1 cellular context compared by ENCODE assay signal in the genomic region with DNA sequence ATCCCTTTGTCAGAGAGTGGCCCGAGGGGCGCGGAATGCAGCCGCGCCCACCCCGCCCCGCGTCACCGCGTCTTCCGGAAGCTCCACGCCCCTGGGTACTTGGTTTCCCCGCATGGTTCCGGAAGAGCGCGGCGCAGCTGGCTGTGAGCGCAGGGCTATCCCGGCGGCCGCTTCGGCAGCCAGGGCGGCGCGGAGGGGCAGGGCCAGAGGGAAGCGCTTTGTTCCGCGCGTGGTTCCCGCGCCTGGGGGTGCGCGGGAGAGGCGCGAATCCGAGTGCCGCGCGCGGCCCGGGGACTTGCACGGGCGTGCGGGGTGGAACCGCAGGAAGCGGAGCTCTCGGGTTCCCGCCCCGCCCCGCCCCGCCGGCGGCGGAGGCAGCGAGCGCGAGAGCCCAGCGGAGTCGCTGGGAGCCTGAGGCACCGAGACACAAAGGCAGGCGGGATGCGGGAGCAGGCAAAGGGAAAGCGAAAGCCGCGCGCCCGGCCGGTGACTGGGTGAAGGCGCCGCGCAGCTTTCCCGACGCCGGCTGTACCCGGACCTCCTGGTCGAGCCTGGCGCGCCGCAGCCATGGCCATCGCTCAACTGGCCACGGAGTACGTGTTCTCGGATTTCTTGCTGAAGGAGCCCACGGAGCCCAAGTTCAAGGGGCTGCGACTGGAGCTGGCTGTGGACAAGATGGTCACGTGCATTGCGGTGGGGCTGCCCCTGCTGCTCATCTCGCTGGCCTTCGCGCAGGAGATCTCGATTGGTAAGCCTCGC.
TF ChIP-seq lines count a peak whose summit lies in the region.

PANX1 (plus strand) TSS at position 96 of the 759 bp plus-strand sequence; CDS start at position 568, 472 bp downstream.

TF ChIP-seq in HepG2, 621 proteins besides CTCF, POLR2A, EP300 and RAD21 (continued from another document and continues in another):
- TF ChIP-seq, protein P1, sequence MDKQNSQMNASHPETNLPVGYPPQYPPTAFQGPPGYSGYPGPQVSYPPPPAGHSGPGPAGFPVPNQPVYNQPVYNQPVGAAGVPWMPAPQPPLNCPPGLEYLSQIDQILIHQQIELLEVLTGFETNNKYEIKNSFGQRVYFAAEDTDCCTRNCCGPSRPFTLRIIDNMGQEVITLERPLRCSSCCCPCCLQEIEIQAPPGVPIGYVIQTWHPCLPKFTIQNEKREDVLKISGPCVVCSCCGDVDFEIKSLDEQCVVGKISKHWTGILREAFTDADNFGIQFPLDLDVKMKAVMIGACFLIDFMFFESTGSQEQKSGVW (CRISPR knock-in tag; IDR thresholded peaks at IDR 0.05; ENCODE audit: borderline replicate concordance), result no peak
- TF ChIP-seq, protein P2, sequence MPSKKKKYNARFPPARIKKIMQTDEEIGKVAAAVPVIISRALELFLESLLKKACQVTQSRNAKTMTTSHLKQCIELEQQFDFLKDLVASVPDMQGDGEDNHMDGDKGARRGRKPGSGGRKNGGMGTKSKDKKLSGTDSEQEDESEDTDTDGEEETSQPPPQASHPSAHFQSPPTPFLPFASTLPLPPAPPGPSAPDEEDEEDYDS (CRISPR knock-in tag; IDR thresholded peaks at IDR 0.05), result peak; percentile 82
- TF ChIP-seq, protein P3, sequence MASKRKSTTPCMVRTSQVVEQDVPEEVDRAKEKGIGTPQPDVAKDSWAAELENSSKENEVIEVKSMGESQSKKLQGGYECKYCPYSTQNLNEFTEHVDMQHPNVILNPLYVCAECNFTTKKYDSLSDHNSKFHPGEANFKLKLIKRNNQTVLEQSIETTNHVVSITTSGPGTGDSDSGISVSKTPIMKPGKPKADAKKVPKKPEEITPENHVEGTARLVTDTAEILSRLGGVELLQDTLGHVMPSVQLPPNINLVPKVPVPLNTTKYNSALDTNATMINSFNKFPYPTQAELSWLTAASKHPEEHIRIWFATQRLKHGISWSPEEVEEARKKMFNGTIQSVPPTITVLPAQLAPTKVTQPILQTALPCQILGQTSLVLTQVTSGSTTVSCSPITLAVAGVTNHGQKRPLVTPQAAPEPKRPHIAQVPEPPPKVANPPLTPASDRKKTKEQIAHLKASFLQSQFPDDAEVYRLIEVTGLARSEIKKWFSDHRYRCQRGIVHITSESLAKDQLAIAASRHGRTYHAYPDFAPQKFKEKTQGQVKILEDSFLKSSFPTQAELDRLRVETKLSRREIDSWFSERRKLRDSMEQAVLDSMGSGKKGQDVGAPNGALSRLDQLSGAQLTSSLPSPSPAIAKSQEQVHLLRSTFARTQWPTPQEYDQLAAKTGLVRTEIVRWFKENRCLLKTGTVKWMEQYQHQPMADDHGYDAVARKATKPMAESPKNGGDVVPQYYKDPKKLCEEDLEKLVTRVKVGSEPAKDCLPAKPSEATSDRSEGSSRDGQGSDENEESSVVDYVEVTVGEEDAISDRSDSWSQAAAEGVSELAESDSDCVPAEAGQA (IDR thresholded peaks at IDR 0.05; ENCODE audit: low read depth), result 0 out of 2 replicates have a peak, but pooled peaks have one; percentile 13
- TF ChIP-seq, protein P3 (CRISPR knock-in tag; IDR thresholded peaks at IDR 0.05; ENCODE audit: borderline replicate concordance), result peak; percentile 74
- TF ChIP-seq ZNF12 (CRISPR knock-in tag; IDR thresholded peaks at IDR 0.05), result no peak
- TF ChIP-seq ZNF777 (CRISPR knock-in tag; IDR thresholded peaks at IDR 0.05), result peak; percentile 35
- no peak for TF ChIP-seq ZNF75D (CRISPR knock-in tag; IDR thresholded peaks at IDR 0.05; ENCODE audit: borderline replicate concordance)
- TF ChIP-seq ZNF549 (CRISPR knock-in tag; IDR thresholded peaks at IDR 0.05), result 0 out of 2 replicates have a peak, but pooled peaks have one; percentile 42
- no peak for TF ChIP-seq TCF7 (IDR thresholded peaks at IDR 0.05; ENCODE audit: low read depth)
- TF ChIP-seq AGO2 (optimal IDR thresholded peaks at IDR 0.05; ENCODE audit: low read depth, low read length), result peak; percentile 81
- no peak for TF ChIP-seq MYNN (CRISPR knock-in tag; IDR thresholded peaks at IDR 0.05; ENCODE audit: low read depth)
- TF ChIP-seq KMT2A (CRISPR knock-in tag; IDR thresholded peaks at IDR 0.05), result peak; percentile 87
- no peak for TF ChIP-seq TGIF2 (CRISPR knock-in tag; IDR thresholded peaks at IDR 0.05)
- peak; percentile 71; the same call in 1 of the 2 replicates for TF ChIP-seq BATF2 (CRISPR knock-in tag; IDR thresholded peaks at IDR 0.05)
- TF ChIP-seq RARA (CRISPR knock-in tag; IDR thresholded peaks at IDR 0.05), result no peak; the same call in 1 of the 2 replicates
- no peak for TF ChIP-seq CREB3 (CRISPR knock-in tag; IDR thresholded peaks at IDR 0.05)
- TF ChIP-seq DMAP1 (CRISPR knock-in tag; IDR thresholded peaks at IDR 0.05), result peak; percentile 76; the same call in 1 of the 2 replicates
- TF ChIP-seq ZNF263 (CRISPR knock-in tag; IDR thresholded peaks at IDR 0.05), result no peak
- TF ChIP-seq NCOA5 (CRISPR knock-in tag; IDR thresholded peaks at IDR 0.05), result no peak
- no peak for TF ChIP-seq SP4 (CRISPR knock-in tag; IDR thresholded peaks at IDR 0.05)
- TF ChIP-seq, protein P4, sequence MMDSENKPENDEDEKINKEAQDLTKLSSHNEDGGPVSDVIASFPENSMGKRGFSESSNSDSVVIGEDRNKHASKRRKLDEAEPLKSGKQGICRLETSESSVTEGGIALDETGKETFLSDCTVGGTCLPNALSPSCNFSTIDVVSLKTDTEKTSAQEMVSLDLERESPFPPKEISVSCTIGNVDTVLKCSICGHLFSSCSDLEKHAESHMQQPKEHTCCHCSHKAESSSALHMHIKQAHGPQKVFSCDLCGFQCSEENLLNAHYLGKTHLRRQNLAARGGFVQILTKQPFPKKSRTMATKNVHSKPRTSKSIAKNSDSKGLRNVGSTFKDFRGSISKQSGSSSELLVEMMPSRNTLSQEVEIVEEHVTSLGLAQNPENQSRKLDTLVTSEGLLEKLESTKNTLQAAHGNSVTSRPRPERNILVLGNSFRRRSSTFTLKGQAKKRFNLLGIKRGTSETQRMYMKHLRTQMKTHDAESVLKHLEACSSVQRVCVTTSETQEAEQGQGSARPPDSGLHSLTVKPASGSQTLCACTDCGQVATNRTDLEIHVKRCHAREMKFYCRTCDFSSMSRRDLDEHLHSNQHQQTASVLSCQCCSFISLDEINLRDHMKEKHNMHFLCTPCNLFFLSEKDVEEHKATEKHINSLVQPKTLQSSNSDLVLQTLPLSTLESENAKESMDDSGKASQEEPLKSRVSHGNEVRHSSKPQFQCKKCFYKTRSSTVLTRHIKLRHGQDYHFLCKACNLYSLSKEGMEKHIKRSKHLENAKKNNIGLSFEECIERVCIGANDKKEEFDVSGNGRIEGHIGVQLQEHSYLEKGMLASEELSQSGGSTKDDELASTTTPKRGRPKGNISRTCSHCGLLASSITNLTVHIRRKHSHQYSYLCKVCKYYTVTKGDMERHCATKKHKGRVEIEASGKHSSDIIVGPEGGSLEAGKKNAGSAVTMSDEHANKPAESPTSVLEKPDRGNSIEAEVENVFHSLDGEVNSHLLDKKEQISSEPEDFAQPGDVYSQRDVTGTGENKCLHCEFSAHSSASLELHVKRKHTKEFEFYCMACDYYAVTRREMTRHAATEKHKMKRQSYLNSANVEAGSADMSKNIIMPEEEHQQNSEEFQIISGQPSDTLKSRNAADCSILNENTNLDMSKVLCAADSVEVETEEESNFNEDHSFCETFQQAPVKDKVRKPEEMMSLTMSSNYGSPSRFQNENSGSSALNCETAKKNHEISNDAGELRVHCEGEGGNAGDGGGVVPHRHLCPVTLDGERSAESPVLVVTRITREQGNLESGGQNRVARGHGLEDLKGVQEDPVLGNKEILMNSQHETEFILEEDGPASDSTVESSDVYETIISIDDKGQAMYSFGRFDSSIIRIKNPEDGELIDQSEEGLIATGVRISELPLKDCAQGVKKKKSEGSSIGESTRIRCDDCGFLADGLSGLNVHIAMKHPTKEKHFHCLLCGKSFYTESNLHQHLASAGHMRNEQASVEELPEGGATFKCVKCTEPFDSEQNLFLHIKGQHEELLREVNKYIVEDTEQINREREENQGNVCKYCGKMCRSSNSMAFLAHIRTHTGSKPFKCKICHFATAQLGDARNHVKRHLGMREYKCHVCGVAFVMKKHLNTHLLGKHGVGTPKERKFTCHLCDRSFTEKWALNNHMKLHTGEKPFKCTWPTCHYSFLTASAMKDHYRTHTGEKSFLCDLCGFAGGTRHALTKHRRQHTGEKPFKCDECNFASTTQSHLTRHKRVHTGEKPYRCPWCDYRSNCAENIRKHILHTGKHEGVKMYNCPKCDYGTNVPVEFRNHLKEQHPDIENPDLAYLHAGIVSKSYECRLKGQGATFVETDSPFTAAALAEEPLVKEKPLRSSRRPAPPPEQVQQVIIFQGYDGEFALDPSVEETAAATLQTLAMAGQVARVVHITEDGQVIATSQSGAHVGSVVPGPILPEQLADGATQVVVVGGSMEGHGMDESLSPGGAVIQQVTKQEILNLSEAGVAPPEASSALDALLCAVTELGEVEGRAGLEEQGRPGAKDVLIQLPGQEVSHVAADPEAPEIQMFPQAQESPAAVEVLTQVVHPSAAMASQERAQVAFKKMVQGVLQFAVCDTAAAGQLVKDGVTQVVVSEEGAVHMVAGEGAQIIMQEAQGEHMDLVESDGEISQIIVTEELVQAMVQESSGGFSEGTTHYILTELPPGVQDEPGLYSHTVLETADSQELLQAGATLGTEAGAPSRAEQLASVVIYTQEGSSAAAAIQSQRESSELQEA (CRISPR knock-in tag; IDR thresholded peaks at IDR 0.05; ENCODE audit: not compliant biosample characterization), result peak; percentile 67
- no peak for TF ChIP-seq PCBP1 (IDR thresholded peaks at IDR 0.05; ENCODE audit: borderline replicate concordance, low read depth, low read length)
- TF ChIP-seq BHLHE40 (IDR thresholded peaks at IDR 0.05; ENCODE audit: low read length), result peak; percentile 83
- no peak for TF ChIP-seq TEAD2 (CRISPR knock-in tag; IDR thresholded peaks at IDR 0.05)
- no peak for TF ChIP-seq JUND (CRISPR knock-in tag; IDR thresholded peaks at IDR 0.05)
- TF ChIP-seq ARID4A (CRISPR knock-in tag; IDR thresholded peaks at IDR 0.05; ENCODE audit: borderline replicate concordance), result peak; percentile 88
- no peak for TF ChIP-seq ZNF747 (CRISPR knock-in tag; IDR thresholded peaks at IDR 0.05; ENCODE audit: borderline replicate concordance)
- no peak for TF ChIP-seq ZNF10 (CRISPR knock-in tag; IDR thresholded peaks at IDR 0.05; ENCODE audit: borderline replicate concordance, low read depth)
- no peak for TF ChIP-seq ZBTB42 (CRISPR knock-in tag; IDR thresholded peaks at IDR 0.05)
- TF ChIP-seq ZNF839 (CRISPR knock-in tag; IDR thresholded peaks at IDR 0.05; ENCODE audit: borderline replicate concordance), result no peak
- TF ChIP-seq ZKSCAN8 (CRISPR knock-in tag; IDR thresholded peaks at IDR 0.05; ENCODE audit: borderline replicate concordance), result no peak
- no peak for TF ChIP-seq ZNF350 (CRISPR knock-in tag; IDR thresholded peaks at IDR 0.05; ENCODE audit: borderline replicate concordance, low read depth)
- peak; percentile 34 for TF ChIP-seq MED8 (CRISPR knock-in tag; IDR thresholded peaks at IDR 0.05; ENCODE audit: insufficient replicate concordance)
- TF ChIP-seq GFI1 (CRISPR knock-in tag; IDR thresholded peaks at IDR 0.05; ENCODE audit: borderline replicate concordance), result no peak
- TF ChIP-seq SMAD1 (CRISPR knock-in tag; IDR thresholded peaks at IDR 0.05; ENCODE audit: borderline replicate concordance, low read depth), result no peak
- no peak for TF ChIP-seq ZNF672 (CRISPR knock-in tag; IDR thresholded peaks at IDR 0.05)
